ENCODE assay signal across 8 cellular contexts in the genomic region with DNA sequence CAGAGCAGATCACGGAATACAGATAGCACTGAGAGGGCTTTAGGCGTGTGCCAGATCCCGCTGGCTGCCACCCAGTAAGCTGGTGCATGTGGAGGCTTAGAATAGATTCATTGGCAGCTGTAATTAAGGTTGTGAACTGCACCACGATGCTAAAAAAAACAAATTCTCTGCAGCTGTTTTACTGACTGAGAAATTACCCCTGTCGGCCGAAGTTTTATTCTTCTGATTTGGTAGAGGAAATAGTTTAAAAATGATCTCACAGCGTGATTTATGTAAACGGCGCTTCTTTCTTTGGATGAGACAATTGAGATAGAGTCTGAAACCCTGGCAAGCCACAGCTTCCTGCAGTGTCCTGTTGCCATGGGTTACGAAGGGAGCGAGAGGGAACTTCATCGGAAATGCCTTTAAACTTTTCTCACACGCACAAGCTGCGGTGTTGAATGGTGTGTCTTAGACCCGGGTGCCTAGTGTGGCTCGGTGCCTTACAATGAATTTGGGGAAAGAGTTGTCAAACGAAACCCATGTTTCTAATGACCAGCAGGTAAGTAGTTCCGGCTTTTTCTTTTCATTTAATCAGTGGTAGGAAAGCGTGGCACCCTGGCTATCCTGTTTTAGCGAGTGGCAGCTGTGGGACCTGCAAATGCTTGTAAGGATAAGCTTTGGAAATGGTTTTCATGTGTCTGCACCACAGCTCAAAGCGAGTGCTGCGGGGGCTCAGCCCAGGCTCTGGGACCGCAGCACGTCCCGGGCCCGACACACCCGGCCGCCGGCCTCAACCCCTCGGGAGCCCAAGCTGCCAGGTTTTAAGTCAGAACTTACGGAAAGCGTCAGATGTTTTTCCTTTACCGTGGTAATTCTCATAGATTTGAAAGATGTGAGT.
A peak's percentile ranks its signal among the peaks of the same experiment; 100 is the strongest.
DNase-seq lines count a peak whose midpoint lies in the region; ATAC-seq, FAIRE-seq and TF ChIP-seq lines count a peak whose summit lies in the region.

No MANE protein-coding gene starts in this region.

- WGBS in K562 (ENCODE audit: insufficient coverage, low coverage, missing lambda C conversion rate), result 38% methylated on average over 33 of the region's 33 CpGs

- no peak for TF ChIP-seq CTCF in K562 (IDR thresholded peaks at IDR 0.05 in 2 of 3, conservative IDR thresholded peaks at IDR 0.05 in 1 of 3; ENCODE audit: insufficient read depth in 2 of 3, low read depth in 1 of 3, low read length in 3 of 3)

- H3K4me3 ChIP-seq in K562, result no peak overlapping the region

- no peaks in the 10 kb centered on the region for H3K9me1 ChIP-seq in K562 (ENCODE audit: control insufficient read depth, insufficient read depth, low read length)

- H3K4me2 ChIP-seq in K562 (ENCODE audit: insufficient read depth, low read length), result no peak overlapping the region

- no peak for ATAC-seq in K562
- ATAC-seq in stimulated activated naive CD8-positive, alpha-beta T cell treated with anti-CD3 and anti-CD28 coated beads, Interleukin-15, Interleukin-2, amounts not matched to agents 100 U/mL and 50 U/mL, for 24 hours, result no peak
- no peak for ATAC-seq in HG03045 (IDR thresholded peaks at IDR 0.05; ENCODE audit: unreplicated experiment)

- BruUV-seq in K562 (replicated peaks; lab: Mats Ljungman, UMichigan), result no TSS peak

- DNase-seq in NCI-H748 (lab: John Stamatoyannopoulos, UW; ENCODE audit: unreplicated experiment), result peak; percentile 0
- DNase-seq in NCI-H748 treated with DMSO at 0.1 percent for 48 hours (lab: John Stamatoyannopoulos, UW), result no peak
- DNase-seq in NCI-H446 treated with DMSO at 0.1 percent for 48 hours (lab: John Stamatoyannopoulos, UW), result peak; percentile 31
- no peak for DNase-seq in K562 (ENCODE audit: extremely low read depth in 1 of 4, low spot score in 3 of 4)
- DNase-seq in iPS-NIHi7 (ENCODE audit: extremely low spot score), result peak; percentile 74
- peak; percentile 32 for DNase-seq in stimulated activated naive CD8-positive, alpha-beta T cell treated with anti-CD3 and anti-CD28 coated beads, Interleukin-15, Interleukin-2, amounts not matched to agents 100 U/mL and 50 U/mL, for 24 hours
- no peak for DNase-seq in NCI-H524 (lab: John Stamatoyannopoulos, UW)

- in situ Hi-C loops in K562 (cut with MboI), result no loop called here

- H3K9ac ChIP-seq in K562 (ENCODE audit: insufficient read depth in 1 of 2, low read depth in 2 of 2, low read length in 2 of 2), result no peak overlapping the region

- TF ChIP-seq POLR2A in K562 (conservative IDR thresholded peaks at IDR 0.05), result no peak

- peaks cover 0 to 43% of the 10 kb centered on the region in 2 experiments; a peak in 3 of 5 replicates for H3K4me1 ChIP-seq in K562 (replicated peaks in 1 of 2; ENCODE audit: control insufficient read depth in 2 of 2, insufficient read depth in 2 of 2, low read length in 2 of 2)

- intact Hi-C loops in K562 (cut with micrococcal nuclease), result no loop called here

- no peaks in the 10 kb centered on the region for H3K36me3 ChIP-seq in K562 (ENCODE audit: control insufficient read depth, insufficient read depth, low read length)

- CTCF ChIA-PET in K562 (lab: Yijun Ruan, JAX; ENCODE audit: low intra/inter-chr PET ratio), result no interaction called here

- no peak overlapping the region for H2AFZ ChIP-seq in K562 (ENCODE audit: low read depth, low read length)

- no peak for TF ChIP-seq EP300 in K562 (IDR thresholded peaks at IDR 0.05; ENCODE audit: low read length)

- no peak overlapping the region for H3K27ac ChIP-seq in K562 (ENCODE audit: extremely low read depth, low read depth, low read length)

- H3K27me3 ChIP-seq in K562 (ENCODE audit: control insufficient read depth in 2 of 2, insufficient read depth in 2 of 2, low read length in 2 of 2), result peaks cover 47 to 94% of the 10 kb centered on the region in 2 experiments; a peak in 4 of 5 replicates

- H4K20me1 ChIP-seq in K562 (replicated peaks; ENCODE audit: control insufficient read depth, insufficient read depth, low read length), result peaks cover 48% of the 10 kb centered on the region

- H3K9me3 ChIP-seq in K562 (replicated peaks; ENCODE audit: control insufficient read depth, insufficient read depth, low read depth, low read length), result no peaks in the 10 kb centered on the region

- POLR2A ChIA-PET in K562 (lab: Yijun Ruan, JAX), result interaction anchor here (0.9 to 1.1 kb wide), 2 partner anchors 18 to 51 kb away, joined by 3 to 4 read pairs; no protein-coding TSS in a partner anchor

- H3K79me2 ChIP-seq in K562 (ENCODE audit: control insufficient read depth, insufficient read depth, low read length), result no peaks in the 10 kb centered on the region

- TF ChIP-seq RAD21 in K562 (CRISPR knock-in tag; conservative IDR thresholded peaks at IDR 0.05 in 1 of 2, IDR thresholded peaks at IDR 0.05 in 1 of 2), result no peak

- no peak for FAIRE-seq in K562 (lab: Jason Lieb, UNC)

TF ChIP-seq in K562, 482 proteins besides CTCF, POLR2A, EP300 and RAD21:
- TF ChIP-seq KAT2B (IDR thresholded peaks at IDR 0.05; ENCODE audit: low read depth, low read length) (no peak), RFX1 (IDR thresholded peaks at IDR 0.05) (peak; percentile 73)
- TF ChIP-seq, protein P1, sequence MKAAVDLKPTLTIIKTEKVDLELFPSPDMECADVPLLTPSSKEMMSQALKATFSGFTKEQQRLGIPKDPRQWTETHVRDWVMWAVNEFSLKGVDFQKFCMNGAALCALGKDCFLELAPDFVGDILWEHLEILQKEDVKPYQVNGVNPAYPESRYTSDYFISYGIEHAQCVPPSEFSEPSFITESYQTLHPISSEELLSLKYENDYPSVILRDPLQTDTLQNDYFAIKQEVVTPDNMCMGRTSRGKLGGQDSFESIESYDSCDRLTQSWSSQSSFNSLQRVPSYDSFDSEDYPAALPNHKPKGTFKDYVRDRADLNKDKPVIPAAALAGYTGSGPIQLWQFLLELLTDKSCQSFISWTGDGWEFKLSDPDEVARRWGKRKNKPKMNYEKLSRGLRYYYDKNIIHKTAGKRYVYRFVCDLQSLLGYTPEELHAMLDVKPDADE (conservative IDR thresholded peaks at IDR 0.05; ENCODE audit: control insufficient read depth, low read depth, low read length), result no peak

Comparison
In these comparisons a context has a peak if more than half of its experiments do, and no peak if none do; other contexts are left out.
1. DNase-seq: peak in NCI-H748 (single experiment), NCI-H446 treated with DMSO at 0.1 percent for 48 hours (single experiment), iPS-NIHi7 (single experiment) and stimulated activated naive CD8-positive, alpha-beta T cell treated with anti-CD3 and anti-CD28 coated beads, Interleukin-15, Interleukin-2, amounts not matched to agents 100 U/mL and 50 U/mL, for 24 hours (single experiment); none in NCI-H748 treated with DMSO at 0.1 percent for 48 hours (single experiment), K562 (0 of 4) and NCI-H524 (0 of 2).